Comparison of ENCODE assay signal across 9 cellular contexts in genomic region chr12:6338955-6339761, GRCh38. TPM values are rescaled to one million over a fixed set of nuclear protein-coding genes. Genes with fewer than 3 reads are reported as not detected.
DNase-seq lines count a peak whose midpoint lies in the region; ATAC-seq, FAIRE-seq and TF ChIP-seq lines count a peak whose summit lies in the region.
"Had no signal": no experiment of that assay in that cellular context is flagged by ENCODE, and none has a peak within 500 bp of the region (broad histone marks: within the 10 kb centered on the region; RNA-seq: fewer than 3 reads in every experiment).

No MANE protein-coding gene starts in this region.

- no peak overlapping the region for H3K27ac Mint-ChIP-seq in activated T-helper 2 cell treated with anti-CD3 and anti-CD28 coated beads, Interferon-gamma antibody, Interleukin-2, Interleukin-4, amounts not matched to agents 10 μg/mL and 5 μg/mL and 100 μg/mL, durations not matched to agents 14 hours and 24 hours and 36 hours
- no peak overlapping the region for H3K27ac Mint-ChIP-seq in activated CD4-positive, alpha-beta memory T cell treated with anti-CD3 and anti-CD28 coated beads for 36 hours

- WGBS in A549 (ENCODE audit: missing lambda C conversion rate): 6% methylated on average over 8 of the region's 8 CpGs
- WGBS in liver: 30% methylated on average over 8 of the region's 8 CpGs

- H3K9me3 ChIP-seq in A549 (no peaks in the 10 kb centered on the region), RWPE2 (ENCODE audit: severe bottlenecking) (no peaks in the 10 kb centered on the region), liver (ENCODE audit: control insufficient read depth in 4 of 4, low read length in 3 of 4) (no peaks in the 10 kb centered on the region)

- H3K4me3 ChIP-seq in A549 (peak overlapping the region; percentile 91), RWPE2 (ENCODE audit: severe bottlenecking) (peak overlapping the region; percentile 92), liver (ENCODE audit: low read depth in 1 of 3, low read length in 3 of 3) (peak overlapping the region; percentile 57 to 99 (median 95))

- TF ChIP-seq EP300 in A549 (IDR thresholded peaks at IDR 0.05): no peak

- no peak overlapping the region for H3K4me3 Mint-ChIP-seq in activated T-helper 2 cell treated with anti-CD3 and anti-CD28 coated beads, Interferon-gamma antibody, Interleukin-2, Interleukin-4, amounts not matched to agents 10 μg/mL and 5 μg/mL and 100 μg/mL, durations not matched to agents 14 hours and 24 hours and 36 hours (ENCODE audit: low read depth)
- no peak overlapping the region for H3K4me3 Mint-ChIP-seq in activated CD4-positive, alpha-beta memory T cell treated with anti-CD3 and anti-CD28 coated beads for 36 hours

- H3K27ac ChIP-seq in A549 (peak overlapping the region; percentile 95 to 98), RWPE2 (ENCODE audit: poor library complexity, severe bottlenecking) (peak overlapping the region; percentile 97), liver (ENCODE audit: low read depth in 1 of 2, low read length in 2 of 2) (peak overlapping the region; percentile 98 to 99)

- ATAC-seq in A549: no peak
- no peak for ATAC-seq in RWPE2 (ENCODE audit: low read depth)

- H3K27me3 ChIP-seq in RWPE2 (ENCODE audit: insufficient read depth, poor library complexity, severe bottlenecking) (no peaks in the 10 kb centered on the region), liver (ENCODE audit: control insufficient read depth in 4 of 4, insufficient read depth in 4 of 4, low read length in 3 of 4) (no peaks in the 10 kb centered on the region)

- intact Hi-C loops in activated T-helper 2 cell treated with anti-CD3 and anti-CD28 coated beads, Interferon-gamma antibody, Interleukin-2, Interleukin-4, amounts not matched to agents 10 μg/mL and 5 μg/mL and 100 μg/mL, durations not matched to agents 14 hours and 24 hours and 36 hours (cut with micrococcal nuclease): loop anchor here (5.0 kb wide), 2 partner anchors 88 to 193 kb away; partner anchors contain the start of gene GAPDH
- intact Hi-C loops in activated CD4-positive, alpha-beta memory T cell treated with anti-CD3 and anti-CD28 coated beads for 36 hours (cut with micrococcal nuclease): loop anchor here (1.0 kb wide), 1 partner anchor 28 kb away; no protein-coding TSS in a partner anchor

- CTCF ChIA-PET in A549 (lab: Yijun Ruan, JAX): interaction anchor here (0.6 to 29.7 kb wide), 13 partner anchors 8 to 199 kb away, joined by 3 to 705 read pairs (median 3); partner anchors contain the start of genes LTBR and SCNN1A
- CTCF ChIA-PET in activated CD4-positive, alpha-beta memory T cell treated with anti-CD3 and anti-CD28 coated beads for 36 hours (lab: Charles Lee): interaction anchor here (0.6 to 2.4 kb wide), 10 partner anchors 9 to 453 kb away, joined by 3 to 8 read pairs (median 4); no protein-coding TSS in a partner anchor

- TF ChIP-seq RAD21 in A549 (conservative IDR thresholded peaks at IDR 0.05 in 1 of 2, IDR thresholded peaks at IDR 0.05 in 1 of 2): no peak
- TF ChIP-seq RAD21 in liver (IDR thresholded peaks at IDR 0.05): no peak

- peaks cover 36% of the 10 kb centered on the region for H3K36me3 ChIP-seq in RWPE2 (ENCODE audit: low read depth)
- peaks cover 0 to 2% (median 0%) of the 10 kb centered on the region in 4 donors for H3K36me3 ChIP-seq in liver (ENCODE audit: control insufficient read depth in 4 of 4, insufficient read depth in 3 of 4, low read depth in 1 of 4, low read length in 3 of 4)

- H3K4me1 ChIP-seq in A549: peaks cover 67% of the 10 kb centered on the region
- peaks cover 63% of the 10 kb centered on the region for H3K4me1 ChIP-seq in RWPE2 (ENCODE audit: insufficient read depth, poor library complexity, severe bottlenecking)
- peaks cover 7 to 67% (median 48%) of the 10 kb centered on the region in 4 donors for H3K4me1 ChIP-seq in liver (ENCODE audit: control insufficient read depth in 4 of 4, insufficient read depth in 4 of 4, low read length in 3 of 4)

- H3K9me3 Mint-ChIP-seq in activated T-helper 2 cell treated with anti-CD3 and anti-CD28 coated beads, Interferon-gamma antibody, Interleukin-2, Interleukin-4, amounts not matched to agents 10 μg/mL and 5 μg/mL and 100 μg/mL, durations not matched to agents 14 hours and 24 hours and 36 hours: no peaks in the 10 kb centered on the region
- H3K9me3 Mint-ChIP-seq in activated CD4-positive, alpha-beta memory T cell treated with anti-CD3 and anti-CD28 coated beads for 36 hours: no peaks in the 10 kb centered on the region

- DNase-seq in A549 (ENCODE audit: low read depth in 1 of 2, low spot score in 1 of 2) (no peak), RWPE2 (ENCODE audit: low spot score) (no peak), midbrain (lab: John Stamatoyannopoulos, UW) (no peak)
- no peak for DNase-seq in activated T-helper 2 cell treated with anti-CD3 and anti-CD28 coated beads, Interferon-gamma antibody, Interleukin-2, Interleukin-4, amounts not matched to agents 10 μg/mL and 5 μg/mL and 100 μg/mL, durations not matched to agents 14 hours and 24 hours and 36 hours (ENCODE audit: low spot score)
- DNase-seq in activated CD4-positive, alpha-beta memory T cell treated with anti-CD3 and anti-CD28 coated beads for 36 hours: no peak
- DNase-seq: COR-L47; NCI-H2107; stimulated activated naive CD4-positive, alpha-beta T cell treated with Interleukin-2 at 50 U/mL for 16 hours had no signal

- H3K9ac ChIP-seq in liver (ENCODE audit: low read depth in 1 of 2, low read length in 2 of 2): peak overlapping the region; percentile 98 to 99

- peak; percentile 79 for FAIRE-seq in A549 (lab: Jason Lieb, UNC)

- H3K36me3 Mint-ChIP-seq in activated T-helper 2 cell treated with anti-CD3 and anti-CD28 coated beads, Interferon-gamma antibody, Interleukin-2, Interleukin-4, amounts not matched to agents 10 μg/mL and 5 μg/mL and 100 μg/mL, durations not matched to agents 14 hours and 24 hours and 36 hours (ENCODE audit: low read depth): peaks cover 16% of the 10 kb centered on the region
- peaks cover 10% of the 10 kb centered on the region for H3K36me3 Mint-ChIP-seq in activated CD4-positive, alpha-beta memory T cell treated with anti-CD3 and anti-CD28 coated beads for 36 hours

- POLR2A ChIA-PET in A549 (lab: Yijun Ruan, JAX): interaction anchor here (0.7 to 10.1 kb wide), 5 partner anchors 24 to 131 kb away, joined by 4 to 141 read pairs (median 21); partner anchors contain the start of genes LTBR, SCNN1A and VAMP1
- POLR2A ChIA-PET in activated CD4-positive, alpha-beta memory T cell treated with anti-CD3 and anti-CD28 coated beads for 36 hours (lab: Charles Lee): interaction anchor here (0.6 to 2.2 kb wide), 5 partner anchors 13 to 195 kb away, joined by 3 to 7 read pairs (median 4); partner anchors contain the start of genes GAPDH and MRPL51

- TF ChIP-seq CTCF in A549 (IDR thresholded peaks at IDR 0.05) (no peak), RWPE2 (IDR thresholded peaks at IDR 0.05; ENCODE audit: poor library complexity, severe bottlenecking) (no peak), liver (IDR thresholded peaks at IDR 0.05; ENCODE audit: low read depth, low read length, missing input control) (no peak)

- peak overlapping the region; percentile 92 for H3K4me2 ChIP-seq in A549

- H3K27me3 Mint-ChIP-seq in activated T-helper 2 cell treated with anti-CD3 and anti-CD28 coated beads, Interferon-gamma antibody, Interleukin-2, Interleukin-4, amounts not matched to agents 10 μg/mL and 5 μg/mL and 100 μg/mL, durations not matched to agents 14 hours and 24 hours and 36 hours (ENCODE audit: low read depth): no peaks in the 10 kb centered on the region
- H3K27me3 Mint-ChIP-seq in activated CD4-positive, alpha-beta memory T cell treated with anti-CD3 and anti-CD28 coated beads for 36 hours: no peaks in the 10 kb centered on the region

- TF ChIP-seq POLR2A in A549 (IDR thresholded peaks at IDR 0.05; ENCODE audit: low read length): no peak

- H3K4me1 Mint-ChIP-seq in activated T-helper 2 cell treated with anti-CD3 and anti-CD28 coated beads, Interferon-gamma antibody, Interleukin-2, Interleukin-4, amounts not matched to agents 10 μg/mL and 5 μg/mL and 100 μg/mL, durations not matched to agents 14 hours and 24 hours and 36 hours (ENCODE audit: low read depth): peaks cover 39% of the 10 kb centered on the region
- H3K4me1 Mint-ChIP-seq in activated CD4-positive, alpha-beta memory T cell treated with anti-CD3 and anti-CD28 coated beads for 36 hours (ENCODE audit: low read depth): peaks cover 23% of the 10 kb centered on the region

RNA-seq across cellular contexts. Expression of gene TNFRSF1A, which starts 2.7 kb away (rescaled TPM):
- 460 and 621 TPM in 2 replicates for polyA plus RNA-seq in A549 (2011; rRNA removed)
- 275 and 344 TPM in 2 replicates for polyA plus RNA-seq in A549 (2012; cell fraction: cytosol; rRNA removed)
- 409 and 455 TPM in 2 replicates for polyA plus RNA-seq in A549 (2012; cell fraction: nucleus; rRNA removed)
- polyA plus RNA-seq in A549 (2017; fragmentation: RNase III; extraction: RNeasy Plus Mini Kit Qiagen cat#74134 plus additional on column Dnase treatment): 324 to 416 TPM (median 367 TPM) in 3 replicates
- polyA minus RNA-seq in A549 (2011; rRNA and poly(A)+ RNA removed): 307 and 325 TPM in 2 replicates
- total RNA-seq in liver: 100 to 1,000 TPM in 1 of 2 donors, 10 to 100 TPM in 1; 36.9 to 144 TPM
- polyA plus RNA-seq in liver: 100 to 1,000 TPM in 1 of 2 donors, 10 to 100 TPM in 1; 56.0 to 121 TPM
- 37.6 TPM in 2 replicates for total RNA-seq in activated T-helper 2 cell treated with anti-CD3 and anti-CD28 coated beads, Interferon-gamma antibody, Interleukin-2, Interleukin-4, amounts not matched to agents 10 μg/mL and 5 μg/mL and 100 μg/mL, durations not matched to agents 14 hours and 24 hours and 36 hours
- total RNA-seq in activated CD4-positive, alpha-beta memory T cell treated with anti-CD3 and anti-CD28 coated beads for 36 hours: 10 to 100 TPM; 47.5 to 49.6 TPM

RNA-seq across cellular contexts. Expression of gene PLEKHG6, which starts 28.7 kb away (rescaled TPM):
- polyA plus RNA-seq in A549 (2011; rRNA removed) (0.25 and 0.31 TPM in 2 replicates), A549 (2017; fragmentation: RNase III; extraction: RNeasy Plus Mini Kit Qiagen cat#74134 plus additional on column Dnase treatment) (0.15 to 0.29 TPM (median 0.16 TPM) in 3 replicates), liver (1 to 10 TPM; 2.4 to 2.7 TPM)
- 0.26 and 0.70 TPM in 2 replicates for polyA plus RNA-seq in A549 (2012; cell fraction: cytosol; rRNA removed)
- polyA plus RNA-seq in A549 (2012; cell fraction: nucleus; rRNA removed): 0.26 and 0.33 TPM in 2 replicates
- 0.41 and 0.88 TPM in 2 replicates for polyA minus RNA-seq in A549 (2011; rRNA and poly(A)+ RNA removed)
- 1 to 10 TPM; 2.2 to 6.3 TPM for total RNA-seq in liver
- not detected in 2 replicates for total RNA-seq in activated T-helper 2 cell treated with anti-CD3 and anti-CD28 coated beads, Interferon-gamma antibody, Interleukin-2, Interleukin-4, amounts not matched to agents 10 μg/mL and 5 μg/mL and 100 μg/mL, durations not matched to agents 14 hours and 24 hours and 36 hours
- not detected for total RNA-seq in activated CD4-positive, alpha-beta memory T cell treated with anti-CD3 and anti-CD28 coated beads for 36 hours

RNA-seq across cellular contexts. Expression of gene SCNN1A, which starts 36.2 kb away (rescaled TPM):
- 7.0 and 7.6 TPM in 2 replicates for polyA plus RNA-seq in A549 (2011; rRNA removed)
- polyA plus RNA-seq in A549 (2012; cell fraction: cytosol; rRNA removed): 4.2 and 6.8 TPM in 2 replicates
- 14.1 and 14.4 TPM in 2 replicates for polyA plus RNA-seq in A549 (2012; cell fraction: nucleus; rRNA removed)
- polyA plus RNA-seq in A549 (2017; fragmentation: RNase III; extraction: RNeasy Plus Mini Kit Qiagen cat#74134 plus additional on column Dnase treatment): 4.3 to 6.0 TPM (median 5.7 TPM) in 3 replicates
- 6.4 and 12.4 TPM in 2 replicates for polyA minus RNA-seq in A549 (2011; rRNA and poly(A)+ RNA removed)
- total RNA-seq in liver: 1 to 10 TPM in 1 of 2 donors, under 1 TPM in 1; 0.47 to 7.7 TPM
- 1 to 10 TPM; 2.2 to 3.5 TPM for polyA plus RNA-seq in liver
- not detected in 2 replicates for total RNA-seq in activated T-helper 2 cell treated with anti-CD3 and anti-CD28 coated beads, Interferon-gamma antibody, Interleukin-2, Interleukin-4, amounts not matched to agents 10 μg/mL and 5 μg/mL and 100 μg/mL, durations not matched to agents 14 hours and 24 hours and 36 hours
- under 1 TPM; 0.17 to 0.26 TPM for total RNA-seq in activated CD4-positive, alpha-beta memory T cell treated with anti-CD3 and anti-CD28 coated beads for 36 hours

RNA-seq across cellular contexts. Expression of gene LTBR, which starts 44.8 kb away (rescaled TPM):
- 57.3 and 63.9 TPM in 2 replicates for polyA plus RNA-seq in A549 (2011; rRNA removed)
- 72.7 and 103 TPM in 2 replicates for polyA plus RNA-seq in A549 (2012; cell fraction: cytosol; rRNA removed)
- polyA plus RNA-seq in A549 (2012; cell fraction: nucleus; rRNA removed): 137 and 148 TPM in 2 replicates
- 90.4 to 110 TPM (median 109 TPM) in 3 replicates for polyA plus RNA-seq in A549 (2017; fragmentation: RNase III; extraction: RNeasy Plus Mini Kit Qiagen cat#74134 plus additional on column Dnase treatment)
- 47.1 and 54.7 TPM in 2 replicates for polyA minus RNA-seq in A549 (2011; rRNA and poly(A)+ RNA removed)
- total RNA-seq in liver: 10 to 100 TPM; 15.8 to 93.9 TPM
- 100 to 1,000 TPM in 1 of 2 donors, 10 to 100 TPM in 1; 84.1 to 138 TPM for polyA plus RNA-seq in liver
- 0.32 and 0.50 TPM in 2 replicates for total RNA-seq in activated T-helper 2 cell treated with anti-CD3 and anti-CD28 coated beads, Interferon-gamma antibody, Interleukin-2, Interleukin-4, amounts not matched to agents 10 μg/mL and 5 μg/mL and 100 μg/mL, durations not matched to agents 14 hours and 24 hours and 36 hours
- 1 to 10 TPM; 1.5 to 1.9 TPM for total RNA-seq in activated CD4-positive, alpha-beta memory T cell treated with anti-CD3 and anti-CD28 coated beads for 36 hours
